In genomic region chr9:10048994-10049393, GRCh38 we compare ENCODE assay signal across 26 cellular contexts.
"Had no signal": no experiment of that assay in that cellular context is flagged by ENCODE, and none has a peak within 500 bp of the region (broad histone marks: within the 10 kb centered on the region; RNA-seq: fewer than 3 reads in every experiment).

No MANE protein-coding gene starts in this region.

- H3K36me3 Mint-ChIP-seq: activated naive CD8-positive, alpha-beta T cell treated with anti-CD3 and anti-CD28 coated beads, Interleukin-2, amount 10 ng/mL, durations not matched to agents 7 days and 5 days; natural killer cell treated with Interleukin-12 subunit alpha and Interleukin-12 subunit beta and Interleukin-15 and Interleukin-18, amount 100 ng/mL, for 72 hours had no signal

- H3K27me3 ChIP-seq: esophagus muscularis mucosa, foreskin keratinocyte, left lung, ovary, testis had no signal

- H3K27ac ChIP-seq: esophagus muscularis mucosa, foreskin keratinocyte, left lung, ovary, prostate gland, skin epidermis, testis had no signal

- H3K4me1 ChIP-seq: esophagus muscularis mucosa, foreskin keratinocyte, left lung, prostate gland, testis had no signal

- DNase-seq: activated CD4-positive, alpha-beta T cell treated with anti-CD3 and anti-CD28 coated beads for 48 hours; activated CD4-positive, alpha-beta T cell treated with anti-CD3 and anti-CD28 coated beads, Interleukin-2, amount 50 U/mL, for 48 hours; activated CD8-positive, alpha-beta memory T cell treated with anti-CD3 and anti-CD28 coated beads, Interleukin-2, amount 50 U/mL, for 4 hours; activated effector memory CD4-positive, alpha-beta T cell treated with anti-CD3 and anti-CD28 coated beads, Interleukin-2, amount 50 U/mL, for 16 hours; activated naive CD4-positive, alpha-beta T cell treated with anti-CD3 and anti-CD28 coated beads for 36 hours; activated naive CD8-positive, alpha-beta T cell treated with anti-CD3 and anti-CD28 coated beads, Interleukin-2, amount 10 ng/mL, durations not matched to agents 7 days and 5 days; activated T-cell treated with anti-CD3 and anti-CD28 coated beads, Interleukin-2, amount 50 U/mL, for 1 hour; caudate nucleus; cortex of kidney; foreskin keratinocyte; left lung; mucosa of descending colon; ovary; retina; stimulated activated CD4-positive, alpha-beta T cell treated with anti-CD3 and anti-CD28 coated beads, Interleukin-12 subunit alpha, Interleukin-12 subunit beta, amount 100 ng/mL, for 4 hours; stimulated activated CD4-positive, alpha-beta T cell treated with anti-CD3 and anti-CD28 coated beads, Interleukin-4, amount 100 ng/mL, for 1 hour; stimulated activated naive CD8-positive, alpha-beta T cell treated with anti-CD3 and anti-CD28 coated beads, Interleukin-15, Interleukin-2, amounts not matched to agents 100 U/mL and 50 U/mL, for 24 hours; testis; trophoblast cell had no signal

- H3K9me3 Mint-ChIP-seq: activated naive CD4-positive, alpha-beta T cell treated with anti-CD3 and anti-CD28 coated beads for 36 hours; activated naive CD8-positive, alpha-beta T cell treated with anti-CD3 and anti-CD28 coated beads, Interleukin-2, amount 10 ng/mL, durations not matched to agents 7 days and 5 days; activated T-helper 1 cell treated with anti-CD3 and anti-CD28 coated beads, Interleukin-12 subunit alpha, Interleukin-12 subunit beta, Interleukin-2, Interleukin-4 antibody, amounts not matched to agents 30 ng/mL and 10 ng/mL and 1 ng/mL, durations not matched to agents 14 hours and 24 hours and 36 hours had no signal

- H3K27me3 Mint-ChIP-seq: activated naive CD8-positive, alpha-beta T cell treated with anti-CD3 and anti-CD28 coated beads, Interleukin-2, amount 10 ng/mL, durations not matched to agents 7 days and 5 days; natural killer cell treated with Interleukin-12 subunit alpha and Interleukin-12 subunit beta and Interleukin-15 and Interleukin-18, amount 100 ng/mL, for 72 hours had no signal

- H3K36me3 ChIP-seq: esophagus muscularis mucosa, left lung, ovary, prostate gland had no signal

- H3K4me3 ChIP-seq: esophagus muscularis mucosa, left lung, lung, mucosa of descending colon, ovary, prostate gland, skin epidermis, testis had no signal

- H3K4me3 Mint-ChIP-seq: activated naive CD4-positive, alpha-beta T cell treated with anti-CD3 and anti-CD28 coated beads for 36 hours; activated naive CD8-positive, alpha-beta T cell treated with anti-CD3 and anti-CD28 coated beads, Interleukin-2, amount 10 ng/mL, durations not matched to agents 7 days and 5 days; activated T-helper 1 cell treated with anti-CD3 and anti-CD28 coated beads, Interleukin-12 subunit alpha, Interleukin-12 subunit beta, Interleukin-2, Interleukin-4 antibody, amounts not matched to agents 30 ng/mL and 10 ng/mL and 1 ng/mL, durations not matched to agents 14 hours and 24 hours and 36 hours; natural killer cell treated with Interleukin-12 subunit alpha and Interleukin-12 subunit beta and Interleukin-15 and Interleukin-18, amount 100 ng/mL, for 72 hours had no signal

- H3K4me1 Mint-ChIP-seq: activated naive CD8-positive, alpha-beta T cell treated with anti-CD3 and anti-CD28 coated beads, Interleukin-2, amount 10 ng/mL, durations not matched to agents 7 days and 5 days had no signal

- ATAC-seq: left lung; mucosa of descending colon; natural killer cell treated with Interleukin-12 subunit alpha and Interleukin-12 subunit beta and Interleukin-15 and Interleukin-18, amount 100 ng/mL, for 72 hours; sciatic nerve; stimulated activated naive CD8-positive, alpha-beta T cell treated with anti-CD3 and anti-CD28 coated beads, Interleukin-15, Interleukin-2, amounts not matched to agents 100 U/mL and 50 U/mL, for 24 hours had no signal

- H3K27ac Mint-ChIP-seq: activated naive CD4-positive, alpha-beta T cell treated with anti-CD3 and anti-CD28 coated beads for 36 hours; activated naive CD8-positive, alpha-beta T cell treated with anti-CD3 and anti-CD28 coated beads, Interleukin-2, amount 10 ng/mL, durations not matched to agents 7 days and 5 days; activated T-helper 1 cell treated with anti-CD3 and anti-CD28 coated beads, Interleukin-12 subunit alpha, Interleukin-12 subunit beta, Interleukin-2, Interleukin-4 antibody, amounts not matched to agents 30 ng/mL and 10 ng/mL and 1 ng/mL, durations not matched to agents 14 hours and 24 hours and 36 hours; natural killer cell treated with Interleukin-12 subunit alpha and Interleukin-12 subunit beta and Interleukin-15 and Interleukin-18, amount 100 ng/mL, for 72 hours had no signal

- H3K9me3 ChIP-seq: esophagus muscularis mucosa, left lung, mucosa of descending colon, ovary, prostate gland, testis had no signal
